ENCODE assay signal across 1 cellular context in the genomic region with DNA sequence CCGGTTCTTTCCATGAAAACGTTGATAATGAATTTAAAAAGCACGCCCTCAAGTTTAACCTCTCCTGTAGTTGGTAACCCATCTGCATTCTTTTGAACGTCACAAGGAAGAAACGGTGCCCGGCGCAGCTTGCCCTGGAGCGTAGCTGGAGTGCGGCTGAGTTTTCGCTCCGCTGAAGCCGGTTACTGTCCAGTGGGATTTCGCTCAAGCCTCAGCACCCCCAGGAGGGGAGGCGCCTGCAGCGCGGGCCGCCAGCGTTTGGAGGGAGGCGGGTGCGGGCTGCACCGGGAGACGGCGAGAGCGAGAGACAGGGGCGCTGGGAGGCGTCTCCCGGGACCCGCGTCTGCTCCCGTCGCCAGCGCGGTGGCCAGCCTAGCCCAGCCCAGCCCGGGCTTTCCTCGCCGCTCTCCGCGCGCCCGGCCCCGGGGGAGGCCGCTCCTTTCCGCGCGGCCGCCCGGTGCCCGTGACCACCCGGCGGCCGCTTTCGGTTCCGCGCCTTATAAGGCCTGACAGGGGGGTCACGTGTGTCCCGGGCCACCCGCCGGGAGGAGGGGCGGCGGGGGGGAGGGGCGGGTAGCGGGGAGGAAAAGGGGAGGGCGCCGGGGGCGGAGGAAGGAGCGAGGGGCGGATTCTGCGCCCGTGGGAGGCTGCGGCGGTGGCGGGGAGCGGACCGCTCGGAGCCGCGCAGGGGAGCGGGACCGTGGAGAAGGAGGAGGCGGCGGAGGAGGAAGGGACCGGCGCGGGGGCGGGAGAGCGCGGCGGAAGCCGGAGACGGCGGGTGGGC.
TF ChIP-seq lines count a peak whose summit lies in the region.

No MANE protein-coding gene starts in this region.

TF ChIP-seq in HEK293, 187 proteins besides CTCF, POLR2A, EP300 and RAD21 (continued from another document and continues in another):
- TF ChIP-seq, protein P1, sequence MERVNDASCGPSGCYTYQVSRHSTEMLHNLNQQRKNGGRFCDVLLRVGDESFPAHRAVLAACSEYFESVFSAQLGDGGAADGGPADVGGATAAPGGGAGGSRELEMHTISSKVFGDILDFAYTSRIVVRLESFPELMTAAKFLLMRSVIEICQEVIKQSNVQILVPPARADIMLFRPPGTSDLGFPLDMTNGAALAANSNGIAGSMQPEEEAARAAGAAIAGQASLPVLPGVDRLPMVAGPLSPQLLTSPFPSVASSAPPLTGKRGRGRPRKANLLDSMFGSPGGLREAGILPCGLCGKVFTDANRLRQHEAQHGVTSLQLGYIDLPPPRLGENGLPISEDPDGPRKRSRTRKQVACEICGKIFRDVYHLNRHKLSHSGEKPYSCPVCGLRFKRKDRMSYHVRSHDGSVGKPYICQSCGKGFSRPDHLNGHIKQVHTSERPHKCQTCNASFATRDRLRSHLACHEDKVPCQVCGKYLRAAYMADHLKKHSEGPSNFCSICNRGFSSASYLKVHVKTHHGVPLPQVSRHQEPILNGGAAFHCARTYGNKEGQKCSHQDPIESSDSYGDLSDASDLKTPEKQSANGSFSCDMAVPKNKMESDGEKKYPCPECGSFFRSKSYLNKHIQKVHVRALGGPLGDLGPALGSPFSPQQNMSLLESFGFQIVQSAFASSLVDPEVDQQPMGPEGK (tag by site-specific recombination; IDR thresholded peaks at IDR 0.05) = 0 out of 2 replicates have a peak, but pooled peaks have one; percentile 20
- TF ChIP-seq, protein P2, sequence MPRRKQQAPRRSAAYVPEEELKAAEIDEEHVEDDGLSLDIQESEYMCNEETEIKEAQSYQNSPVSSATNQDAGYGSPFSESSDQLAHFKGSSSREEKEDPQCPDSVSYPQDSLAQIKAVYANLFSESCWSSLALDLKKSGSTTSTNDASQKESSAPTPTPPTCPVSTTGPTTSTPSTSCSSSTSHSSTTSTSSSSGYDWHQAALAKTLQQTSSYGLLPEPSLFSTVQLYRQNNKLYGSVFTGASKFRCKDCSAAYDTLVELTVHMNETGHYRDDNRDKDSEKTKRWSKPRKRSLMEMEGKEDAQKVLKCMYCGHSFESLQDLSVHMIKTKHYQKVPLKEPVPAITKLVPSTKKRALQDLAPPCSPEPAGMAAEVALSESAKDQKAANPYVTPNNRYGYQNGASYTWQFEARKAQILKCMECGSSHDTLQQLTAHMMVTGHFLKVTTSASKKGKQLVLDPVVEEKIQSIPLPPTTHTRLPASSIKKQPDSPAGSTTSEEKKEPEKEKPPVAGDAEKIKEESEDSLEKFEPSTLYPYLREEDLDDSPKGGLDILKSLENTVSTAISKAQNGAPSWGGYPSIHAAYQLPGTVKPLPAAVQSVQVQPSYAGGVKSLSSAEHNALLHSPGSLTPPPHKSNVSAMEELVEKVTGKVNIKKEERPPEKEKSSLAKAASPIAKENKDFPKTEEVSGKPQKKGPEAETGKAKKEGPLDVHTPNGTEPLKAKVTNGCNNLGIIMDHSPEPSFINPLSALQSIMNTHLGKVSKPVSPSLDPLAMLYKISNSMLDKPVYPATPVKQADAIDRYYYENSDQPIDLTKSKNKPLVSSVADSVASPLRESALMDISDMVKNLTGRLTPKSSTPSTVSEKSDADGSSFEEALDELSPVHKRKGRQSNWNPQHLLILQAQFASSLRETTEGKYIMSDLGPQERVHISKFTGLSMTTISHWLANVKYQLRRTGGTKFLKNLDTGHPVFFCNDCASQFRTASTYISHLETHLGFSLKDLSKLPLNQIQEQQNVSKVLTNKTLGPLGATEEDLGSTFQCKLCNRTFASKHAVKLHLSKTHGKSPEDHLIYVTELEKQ (tag by site-specific recombination; IDR thresholded peaks at IDR 0.05; ENCODE audit: borderline replicate concordance) = no peak
- TF ChIP-seq ZNF362 (tag by site-specific recombination; IDR thresholded peaks at IDR 0.05) = no peak
- no peak for TF ChIP-seq PRDM1 (tag by site-specific recombination; IDR thresholded peaks at IDR 0.05)
- no peak for TF ChIP-seq ZNF529 (tag by site-specific recombination; IDR thresholded peaks at IDR 0.05; ENCODE audit: insufficient replicate concordance)
- peak; percentile 75 for TF ChIP-seq REST (tag by site-specific recombination; IDR thresholded peaks at IDR 0.05)
- no peak for TF ChIP-seq ZNF707 (tag by site-specific recombination; IDR thresholded peaks at IDR 0.05)
- TF ChIP-seq ZNF837 (tag by site-specific recombination; IDR thresholded peaks at IDR 0.05) = no peak
- no peak for TF ChIP-seq ZNF23 (tag by site-specific recombination; IDR thresholded peaks at IDR 0.05; ENCODE audit: borderline replicate concordance)
- peak; percentile 85 for TF ChIP-seq ZBTB26 (tag by site-specific recombination; optimal IDR thresholded peaks at IDR 0.05)
- 0 out of 2 replicates have a peak, but pooled peaks have one; percentile 40 for TF ChIP-seq ZNF610 (tag by site-specific recombination; IDR thresholded peaks at IDR 0.05; ENCODE audit: borderline replicate concordance)
- TF ChIP-seq ZNF335 (tag by site-specific recombination; conservative IDR thresholded peaks at IDR 0.05) = peak; percentile 45; the same call in 1 of the 2 replicates
- no peak for TF ChIP-seq ZNF16 (tag by site-specific recombination; IDR thresholded peaks at IDR 0.05; ENCODE audit: low read depth)
- 0 out of 2 replicates have a peak, but pooled peaks have one; percentile 17 for TF ChIP-seq KLF8 (tag by site-specific recombination; IDR thresholded peaks at IDR 0.05)
- no peak for TF ChIP-seq OSR2 (tag by site-specific recombination; IDR thresholded peaks at IDR 0.05)
- TF ChIP-seq ZNF785 (tag by site-specific recombination; IDR thresholded peaks at IDR 0.05) = no peak
- TF ChIP-seq ZNF354C (tag by site-specific recombination; IDR thresholded peaks at IDR 0.05; ENCODE audit: borderline replicate concordance, low read depth) = no peak
- peak; percentile 62; the same call in 1 of the 2 replicates for TF ChIP-seq ZBTB20 (tag by site-specific recombination; IDR thresholded peaks at IDR 0.05)
- TF ChIP-seq ZNF37A (tag by site-specific recombination; IDR thresholded peaks at IDR 0.05) = no peak
- TF ChIP-seq ZSCAN30 (tag by site-specific recombination; IDR thresholded peaks at IDR 0.05) = peak; percentile 91
- TF ChIP-seq ZNF248 (tag by site-specific recombination; IDR thresholded peaks at IDR 0.05) = no peak
- TF ChIP-seq GFI1B (tag by site-specific recombination; IDR thresholded peaks at IDR 0.05) = no peak
- no peak for TF ChIP-seq GLI4 (tag by site-specific recombination; IDR thresholded peaks at IDR 0.05)
- TF ChIP-seq GLIS1 (tag by site-specific recombination; IDR thresholded peaks at IDR 0.05) = peak; percentile 68
- peak; percentile 72; the same call in 1 of the 2 replicates for TF ChIP-seq ZNF449 (tag by site-specific recombination; IDR thresholded peaks at IDR 0.05)
- TF ChIP-seq ZFP69B (tag by site-specific recombination; IDR thresholded peaks at IDR 0.05) = peak; percentile 44; the same call in 1 of the 2 replicates
- 0 out of 2 replicates have a peak, but pooled peaks have one; percentile 29 for TF ChIP-seq YY1 (tag by site-specific recombination; IDR thresholded peaks at IDR 0.05)
- no peak for TF ChIP-seq ZNF24 (tag by site-specific recombination; IDR thresholded peaks at IDR 0.05)
- TF ChIP-seq, protein P3, sequence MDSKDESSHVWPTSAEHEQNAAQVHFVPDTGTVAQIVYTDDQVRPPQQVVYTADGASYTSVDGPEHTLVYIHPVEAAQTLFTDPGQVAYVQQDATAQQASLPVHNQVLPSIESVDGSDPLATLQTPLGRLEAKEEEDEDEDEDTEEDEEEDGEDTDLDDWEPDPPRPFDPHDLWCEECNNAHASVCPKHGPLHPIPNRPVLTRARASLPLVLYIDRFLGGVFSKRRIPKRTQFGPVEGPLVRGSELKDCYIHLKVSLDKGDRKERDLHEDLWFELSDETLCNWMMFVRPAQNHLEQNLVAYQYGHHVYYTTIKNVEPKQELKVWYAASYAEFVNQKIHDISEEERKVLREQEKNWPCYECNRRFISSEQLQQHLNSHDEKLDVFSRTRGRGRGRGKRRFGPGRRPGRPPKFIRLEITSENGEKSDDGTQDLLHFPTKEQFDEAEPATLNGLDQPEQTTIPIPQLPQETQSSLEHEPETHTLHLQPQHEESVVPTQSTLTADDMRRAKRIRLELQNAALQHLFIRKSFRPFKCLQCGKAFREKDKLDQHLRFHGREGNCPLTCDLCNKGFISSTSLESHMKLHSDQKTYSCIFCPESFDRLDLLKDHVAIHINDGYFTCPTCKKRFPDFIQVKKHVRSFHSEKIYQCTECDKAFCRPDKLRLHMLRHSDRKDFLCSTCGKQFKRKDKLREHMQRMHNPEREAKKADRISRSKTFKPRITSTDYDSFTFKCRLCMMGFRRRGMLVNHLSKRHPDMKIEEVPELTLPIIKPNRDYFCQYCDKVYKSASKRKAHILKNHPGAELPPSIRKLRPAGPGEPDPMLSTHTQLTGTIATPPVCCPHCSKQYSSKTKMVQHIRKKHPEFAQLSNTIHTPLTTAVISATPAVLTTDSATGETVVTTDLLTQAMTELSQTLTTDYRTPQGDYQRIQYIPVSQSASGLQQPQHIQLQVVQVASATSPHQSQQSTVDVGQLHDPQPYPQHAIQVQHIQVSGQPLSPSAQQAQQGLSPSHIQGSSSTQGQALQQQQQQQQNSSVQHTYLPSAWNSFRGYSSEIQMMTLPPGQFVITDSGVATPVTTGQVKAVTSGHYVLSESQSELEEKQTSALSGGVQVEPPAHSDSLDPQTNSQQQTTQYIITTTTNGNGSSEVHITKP (tag by site-specific recombination; IDR thresholded peaks at IDR 0.05) = no peak
- TF ChIP-seq ZNF416 (tag by site-specific recombination; IDR thresholded peaks at IDR 0.05) = no peak
- no peak for TF ChIP-seq MEIS1 (CRISPR knock-in tag; IDR thresholded peaks at IDR 0.05; ENCODE audit: borderline replicate concordance)
- peak; percentile 87 for TF ChIP-seq ZNF423 (tag by site-specific recombination; IDR thresholded peaks at IDR 0.05)
- TF ChIP-seq EGR2 (tag by site-specific recombination; IDR thresholded peaks at IDR 0.05; ENCODE audit: low read depth) = peak; percentile 87
- no peak; the same call in 1 of the 2 replicates for TF ChIP-seq ZNF501 (tag by site-specific recombination; IDR thresholded peaks at IDR 0.05)
- TF ChIP-seq ZBTB8A (tag by site-specific recombination; IDR thresholded peaks at IDR 0.05) = peak; percentile 96
- no peak for TF ChIP-seq ZBTB48 (tag by site-specific recombination; IDR thresholded peaks at IDR 0.05)
- no peak for TF ChIP-seq ZNF174 (tag by site-specific recombination; IDR thresholded peaks at IDR 0.05)
- 0 out of 2 replicates have a peak, but pooled peaks have one; percentile 32 for TF ChIP-seq SP7 (tag by site-specific recombination; IDR thresholded peaks at IDR 0.05)
- TF ChIP-seq ZNF596 (tag by site-specific recombination; IDR thresholded peaks at IDR 0.05) = peak; percentile 66
